19 cellular contexts compared by ENCODE assay signal in genomic region chr2:23762141-23762540, GRCh38.
"Had no signal": no experiment of that assay in that cellular context is flagged by ENCODE, and none has a peak within 500 bp of the region (broad histone marks: within the 10 kb centered on the region; RNA-seq: fewer than 3 reads in every experiment).

No MANE protein-coding gene starts in this region.

- DNase-seq: effector memory CD4-positive, alpha-beta T cell; glutamatergic neuron; islet precursor cell; left lung; mesenchymal stem cell; midbrain; nephron progenitor cell; psoas muscle; retina; right lobe of liver; stimulated activated CD4-positive, alpha-beta T cell treated with anti-CD3 and anti-CD28 coated beads, Interleukin-1b, Interleukin-23, amount 100 ng/mL, for 48 hours; stimulated activated CD4-positive, alpha-beta T cell treated with anti-CD3 and anti-CD28 coated beads, Interleukin-4, amount 100 ng/mL, for 24 hours; stimulated activated naive B cell treated with anti-CD40 and anti-IgM and Interleukin-4, amounts not matched to agents 10 μg/mL and 1 μg/mL and 100 μg/mL, for 72 hours; stimulated activated naive CD8-positive, alpha-beta T cell treated with anti-CD3 and anti-CD28 coated beads, Interleukin-15, amount 100 ng/mL, for 72 hours; testis had no signal

- H3K4me3 ChIP-seq: esophagus muscularis mucosa, gastroesophageal sphincter, left lung, lung, psoas muscle, right lobe of liver, testis, tibial nerve had no signal

- H3K4me3 Mint-ChIP-seq: nephron progenitor cell; stimulated activated naive B cell treated with anti-CD40 and anti-IgM and Interleukin-4, amounts not matched to agents 10 μg/mL and 1 μg/mL and 100 μg/mL, for 72 hours; stimulated activated naive CD8-positive, alpha-beta T cell treated with anti-CD3 and anti-CD28 coated beads, Interleukin-15, amount 100 ng/mL, for 72 hours had no signal

- H3K9me3 ChIP-seq: esophagus muscularis mucosa, gastroesophageal sphincter, left lung, psoas muscle, testis, tibial nerve had no signal

- H3K27me3 Mint-ChIP-seq: stimulated activated naive B cell treated with anti-CD40 and anti-IgM and Interleukin-4, amounts not matched to agents 10 μg/mL and 1 μg/mL and 100 μg/mL, for 72 hours; stimulated activated naive CD8-positive, alpha-beta T cell treated with anti-CD3 and anti-CD28 coated beads, Interleukin-15, amount 100 ng/mL, for 72 hours had no signal

- H3K27me3 ChIP-seq: esophagus muscularis mucosa, gastroesophageal sphincter, left lung, right lobe of liver, testis, tibial nerve had no signal

- H3K9me3 Mint-ChIP-seq: nephron progenitor cell; stimulated activated naive B cell treated with anti-CD40 and anti-IgM and Interleukin-4, amounts not matched to agents 10 μg/mL and 1 μg/mL and 100 μg/mL, for 72 hours; stimulated activated naive CD8-positive, alpha-beta T cell treated with anti-CD3 and anti-CD28 coated beads, Interleukin-15, amount 100 ng/mL, for 72 hours had no signal

- H3K36me3 ChIP-seq: left lung had no signal

- H3K27ac Mint-ChIP-seq: stimulated activated naive B cell treated with anti-CD40 and anti-IgM and Interleukin-4, amounts not matched to agents 10 μg/mL and 1 μg/mL and 100 μg/mL, for 72 hours had no signal

- H3K4me1 Mint-ChIP-seq: stimulated activated naive B cell treated with anti-CD40 and anti-IgM and Interleukin-4, amounts not matched to agents 10 μg/mL and 1 μg/mL and 100 μg/mL, for 72 hours; stimulated activated naive CD8-positive, alpha-beta T cell treated with anti-CD3 and anti-CD28 coated beads, Interleukin-15, amount 100 ng/mL, for 72 hours had no signal

- ATAC-seq: gastroesophageal sphincter; left lung; psoas muscle; stimulated activated naive B cell treated with anti-CD40 and anti-IgM and Interleukin-4, amounts not matched to agents 10 μg/mL and 1 μg/mL and 100 μg/mL, for 72 hours; stimulated activated naive CD8-positive, alpha-beta T cell treated with anti-CD3 and anti-CD28 coated beads, Interleukin-15, amount 100 ng/mL, for 72 hours had no signal

- H3K27ac ChIP-seq: psoas muscle, right lobe of liver, testis had no signal

- H3K4me1 ChIP-seq: right lobe of liver had no signal
